26 cellular contexts compared by ENCODE assay signal in genomic region chr17:74244128-74244527, GRCh38. TPM values are rescaled to one million over a fixed set of nuclear protein-coding genes. Genes with fewer than 3 reads are reported as not detected.
"Had no signal": no experiment of that assay in that cellular context is flagged by ENCODE, and none has a peak within 500 bp of the region (broad histone marks: within the 10 kb centered on the region; RNA-seq: fewer than 3 reads in every experiment).

No MANE protein-coding gene starts in this region.

- H3K4me3 Mint-ChIP-seq: immature natural killer cell; naive thymus-derived CD4-positive, alpha-beta T cell; nephron progenitor cell; stimulated activated effector memory CD8-positive, alpha-beta T cell treated with anti-CD3 and anti-CD28 coated beads, Interleukin-12 subunit alpha, Interleukin-12 subunit beta, amount 100 ng/mL, for 72 hours had no signal

- H3K27ac Mint-ChIP-seq: immature natural killer cell; naive thymus-derived CD4-positive, alpha-beta T cell; nephron progenitor cell; stimulated activated effector memory CD8-positive, alpha-beta T cell treated with anti-CD3 and anti-CD28 coated beads, Interleukin-12 subunit alpha, Interleukin-12 subunit beta, amount 100 ng/mL, for 72 hours had no signal

- H3K9me3 ChIP-seq: neutrophil, testis, transverse colon had no signal

- H3K36me3 Mint-ChIP-seq: stimulated activated effector memory CD8-positive, alpha-beta T cell treated with anti-CD3 and anti-CD28 coated beads, Interleukin-12 subunit alpha, Interleukin-12 subunit beta, amount 100 ng/mL, for 72 hours had no signal

- H3K27ac ChIP-seq: cardiac muscle cell, neutrophil, testis, transverse colon had no signal

- H3K9me3 Mint-ChIP-seq: immature natural killer cell; naive thymus-derived CD4-positive, alpha-beta T cell; stimulated activated effector memory CD8-positive, alpha-beta T cell treated with anti-CD3 and anti-CD28 coated beads, Interleukin-12 subunit alpha, Interleukin-12 subunit beta, amount 100 ng/mL, for 72 hours had no signal

- ATAC-seq: esophagus mucosa; naive thymus-derived CD4-positive, alpha-beta T cell; stimulated activated effector memory CD8-positive, alpha-beta T cell treated with anti-CD3 and anti-CD28 coated beads, Interleukin-12 subunit alpha, Interleukin-12 subunit beta, amount 100 ng/mL, for 72 hours; stimulated activated naive CD8-positive, alpha-beta T cell treated with anti-CD3 and anti-CD28 coated beads, Interleukin-15, Interleukin-2, amounts not matched to agents 100 U/mL and 50 U/mL, for 24 hours had no signal

- DNase-seq: cortex of kidney; effector memory CD4-positive, alpha-beta T cell; immature natural killer cell; left cardiac atrium; naive thymus-derived CD4-positive, alpha-beta T cell; nephron progenitor cell; right cardiac atrium; small intestine; stimulated activated CD4-positive, alpha-beta T cell treated with anti-CD3 and anti-CD28 coated beads, Interleukin-4, amount 100 ng/mL, for 1 hour; stimulated activated CD8-positive, alpha-beta memory T cell treated with anti-CD3 and anti-CD28 coated beads, Interleukin-4, amount 100 ng/mL, for 48 hours; stimulated activated naive CD8-positive, alpha-beta T cell treated with anti-CD3 and anti-CD28 coated beads, Interleukin-15, Interleukin-2, amounts not matched to agents 100 U/mL and 50 U/mL, for 24 hours; testis; transverse colon had no signal

- H3K27me3 ChIP-seq: cardiac muscle cell, neutrophil, testis, transverse colon had no signal

- H3K36me3 ChIP-seq: cardiac muscle cell, neutrophil, transverse colon had no signal

- H3K4me1 Mint-ChIP-seq: immature natural killer cell had no signal

- H3K4me1 ChIP-seq: transverse colon had no signal

- H3K27me3 Mint-ChIP-seq: naive thymus-derived CD4-positive, alpha-beta T cell had no signal

- H3K4me3 ChIP-seq: cardiac muscle cell, testis, transverse colon had no signal

RNA-seq across cellular contexts. Expression of gene DNAI2, which starts 29.9 kb away (rescaled TPM):
- total RNA-seq: cardiac muscle cell, chondrocyte, esophagus mucosa, fibroblast of lung, frontal cortex, left cardiac atrium, liver, lung microvascular endothelial cell, mesenteric fat pad, osteocyte, transverse colon, ureter had no signal
- polyA plus RNA-seq: cardiac muscle cell, fibroblast of lung, keratinocyte, liver, right cardiac atrium had no signal
